Comparison of ENCODE assay signal across 8 cellular contexts in the genomic region with DNA sequence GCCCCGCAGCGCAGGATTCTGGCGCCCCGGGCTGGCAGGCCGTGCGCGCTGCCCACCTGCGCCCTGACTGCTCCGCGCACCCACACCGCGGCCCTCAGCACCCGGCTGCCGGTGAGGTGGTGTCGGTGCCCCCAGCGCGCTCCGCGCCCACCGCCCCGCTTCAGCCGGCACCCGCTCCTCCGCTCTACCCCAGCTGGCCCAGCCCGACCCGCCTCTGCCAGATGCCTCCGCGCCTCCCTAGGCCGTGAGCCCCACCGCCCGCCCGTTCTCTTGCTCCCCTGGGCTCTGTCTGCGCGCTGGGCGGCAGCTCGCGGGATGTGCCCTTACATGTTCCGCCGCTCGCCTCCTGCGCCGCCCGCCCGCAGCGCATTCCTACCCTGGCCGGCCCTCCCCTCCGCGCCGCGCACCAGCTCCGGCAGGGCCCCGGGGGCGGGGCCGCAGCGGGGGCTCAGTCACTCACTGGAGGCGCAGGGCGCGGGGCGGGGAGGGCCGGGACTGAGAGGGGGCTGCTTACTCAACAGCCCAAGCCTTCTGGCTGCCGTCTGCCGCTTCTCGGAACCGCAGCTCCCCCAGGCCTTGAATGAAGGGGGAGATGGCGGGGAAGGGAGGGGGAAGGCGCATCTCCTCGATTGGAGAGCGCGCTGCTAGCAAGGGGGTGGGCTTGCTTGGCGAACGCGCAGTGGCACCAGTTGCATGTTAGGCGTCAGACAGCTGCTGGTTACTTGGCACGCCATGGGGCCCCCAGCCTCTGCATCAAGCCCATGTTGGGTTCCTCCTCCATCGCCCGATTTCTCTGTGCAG. TPM values are rescaled to one million over a fixed set of nuclear protein-coding genes. Genes with fewer than 3 reads are reported as not detected.
DNase-seq lines count a peak whose midpoint lies in the region; FAIRE-seq and TF ChIP-seq lines count a peak whose summit lies in the region.

A gene (minus strand): TSS at position 345 of the 801 bp plus-strand sequence. CDS start 402 bp downstream, outside the sequence.

- H3K9me3 Mint-ChIP-seq in T-helper 2 cell treated with Interferon-gamma antibody and Interleukin-4, amounts not matched to agents 5 μg/mL and 100 μg/mL, for 36 hours: no peaks in the 10 kb centered on the region
- H3K9me3 Mint-ChIP-seq in chondrocyte (ENCODE audit: low read depth): no peaks in the 10 kb centered on the region

- peaks cover 46% of the 10 kb centered on the region for H3K27me3 ChIP-seq in H7 (ENCODE audit: control insufficient read depth, insufficient read depth, low read length)
- no peaks in the 10 kb centered on the region for H3K27me3 ChIP-seq in keratinocyte (ENCODE audit: control insufficient read depth, extremely low read depth, insufficient read depth, low read length)
- no peaks in the 10 kb centered on the region for H3K27me3 ChIP-seq in smooth muscle cell (ENCODE audit: low read depth)

- H3K79me2 ChIP-seq in keratinocyte (ENCODE audit: control insufficient read depth, insufficient read depth, low read length): peaks cover 41% of the 10 kb centered on the region
- peaks cover 47% of the 10 kb centered on the region for H3K79me2 ChIP-seq in smooth muscle cell (ENCODE audit: low read depth)

- WGBS in smooth muscle cell (ENCODE audit: low lambda C conversion rate): 4% methylated on average over 23 of the region's 76 CpGs

- H3K36me3 Mint-ChIP-seq in T-helper 2 cell treated with Interferon-gamma antibody and Interleukin-4, amounts not matched to agents 5 μg/mL and 100 μg/mL, for 36 hours (ENCODE audit: low read depth): peaks cover 18% of the 10 kb centered on the region
- peaks cover 16% of the 10 kb centered on the region for H3K36me3 Mint-ChIP-seq in chondrocyte (ENCODE audit: low read depth)

- no peaks in the 10 kb centered on the region for H3K9me1 ChIP-seq in keratinocyte (ENCODE audit: control insufficient read depth, extremely low read depth, insufficient read depth, low read length)

- H4K20me1 ChIP-seq in keratinocyte (ENCODE audit: control insufficient read depth, extremely low read depth, insufficient read depth, low read length) (peaks cover 4% of the 10 kb centered on the region), smooth muscle cell (ENCODE audit: low read depth) (peaks cover 46% of the 10 kb centered on the region)

- H3K9me3 ChIP-seq in keratinocyte (ENCODE audit: control insufficient read depth, low read depth, low read length) (no peaks in the 10 kb centered on the region), smooth muscle cell (replicated peaks; ENCODE audit: low read depth) (no peaks in the 10 kb centered on the region)

- peak within 1 kb of the TSS; percentile 74 for H2AFZ ChIP-seq in keratinocyte (ENCODE audit: control insufficient read depth, low read length)
- H2AFZ ChIP-seq in smooth muscle cell (ENCODE audit: low read depth): no peak within 1 kb of the TSS

- peaks cover 36% of the 10 kb centered on the region for H3K27me3 Mint-ChIP-seq in T-helper 2 cell treated with Interferon-gamma antibody and Interleukin-4, amounts not matched to agents 5 μg/mL and 100 μg/mL, for 36 hours (ENCODE audit: low read depth)
- no peaks in the 10 kb centered on the region for H3K27me3 Mint-ChIP-seq in chondrocyte (ENCODE audit: low read depth)

- DNase-seq in GM10248 (ENCODE audit: extremely low spot score): peak; percentile 81
- peak; percentile 95 for DNase-seq in H7
- DNase-seq in MV-4-11 (lab: John Stamatoyannopoulos, UW): peak; percentile 71
- peak; percentile 74 for DNase-seq in T-helper 2 cell treated with Interferon-gamma antibody and Interleukin-4, amounts not matched to agents 5 μg/mL and 100 μg/mL, for 36 hours (ENCODE audit: low spot score)
- DNase-seq in chondrocyte (ENCODE audit: low spot score): no peak
- no peak for DNase-seq in keratinocyte (ENCODE audit: low read depth, low spot score)
- DNase-seq in smooth muscle cell (lab: John Stamatoyannopoulos, UW; ENCODE audit: unreplicated experiment): peak; percentile 88
- DNase-seq in COLO829 (ENCODE audit: low spot score): no peak

- H3K4me2 ChIP-seq in keratinocyte (ENCODE audit: control insufficient read depth, extremely low read depth, insufficient read depth, low read depth, low read length) (peak within 1 kb of the TSS; percentile 74), smooth muscle cell (peak within 1 kb of the TSS; percentile 92)

- peaks cover 30% of the 10 kb centered on the region for H3F3A ChIP-seq in smooth muscle cell (ENCODE audit: low read depth)

- H3K4me3 ChIP-seq in H7 (ENCODE audit: insufficient read depth, low read depth, low read length) (peak within 1 kb of the TSS; percentile 67), keratinocyte (ENCODE audit: control insufficient read depth in 2 of 3, extremely low read depth in 1 of 3, insufficient read depth in 2 of 3, low read depth in 1 of 3, low read length in 3 of 3) (peak within 1 kb of the TSS; percentile 97 to 100 (median 99)), smooth muscle cell (peak within 1 kb of the TSS; percentile 91)

- dilution Hi-C loops in keratinocyte (cut with MboI; ENCODE audit: extremely low pct_ligation_motif_present, low sequenced_read_pairs): no loop called here

- peaks cover 13% of the 10 kb centered on the region for H3K4me1 Mint-ChIP-seq in T-helper 2 cell treated with Interferon-gamma antibody and Interleukin-4, amounts not matched to agents 5 μg/mL and 100 μg/mL, for 36 hours (ENCODE audit: low read depth)
- peaks cover 51% of the 10 kb centered on the region for H3K4me1 Mint-ChIP-seq in chondrocyte (ENCODE audit: low read depth)

- peak within 1 kb of the TSS; percentile 97 for H3K27ac ChIP-seq in keratinocyte (ENCODE audit: control insufficient read depth, insufficient read depth, low read length)
- H3K27ac ChIP-seq in smooth muscle cell (ENCODE audit: low read depth): peak within 1 kb of the TSS; percentile 94

- peak within 1 kb of the TSS; percentile 99 for H3K9ac ChIP-seq in keratinocyte (ENCODE audit: control insufficient read depth, extremely low read depth, insufficient read depth, low read length)
- peak within 1 kb of the TSS; percentile 94 for H3K9ac ChIP-seq in smooth muscle cell (ENCODE audit: low read depth)

- H3K4me1 ChIP-seq in keratinocyte (ENCODE audit: control insufficient read depth, extremely low read depth, insufficient read depth, low read length) (peaks cover 29% of the 10 kb centered on the region), smooth muscle cell (ENCODE audit: low read depth) (peaks cover 11% of the 10 kb centered on the region)

- CTCF ChIA-PET in GM10248 (lab: Yijun Ruan, JAX): interaction anchor here (1.4 to 6.1 kb wide), 8 partner anchors 12 to 43 kb away, joined by 3 to 57 read pairs (median 9); no protein-coding TSS in a partner anchor

- H3K27ac Mint-ChIP-seq in T-helper 2 cell treated with Interferon-gamma antibody and Interleukin-4, amounts not matched to agents 5 μg/mL and 100 μg/mL, for 36 hours: peak within 1 kb of the TSS; percentile 83
- H3K27ac Mint-ChIP-seq in chondrocyte (ENCODE audit: unreplicated experiment): peak within 1 kb of the TSS; percentile 94

- FAIRE-seq in keratinocyte (lab: Jason Lieb, UNC): peak; percentile 20

- H3K4me3 Mint-ChIP-seq in T-helper 2 cell treated with Interferon-gamma antibody and Interleukin-4, amounts not matched to agents 5 μg/mL and 100 μg/mL, for 36 hours: peak within 1 kb of the TSS; percentile 90
- H3K4me3 Mint-ChIP-seq in chondrocyte (ENCODE audit: unreplicated experiment): peak within 1 kb of the TSS; percentile 98

- H3K36me3 ChIP-seq in H7 (replicated peaks; ENCODE audit: control insufficient read depth, insufficient read depth, low read length): peaks cover 14% of the 10 kb centered on the region
- H3K36me3 ChIP-seq in keratinocyte (ENCODE audit: control insufficient read depth in 2 of 2, extremely low read depth in 1 of 2, insufficient read depth in 2 of 2, low read length in 2 of 2): peaks cover 14 to 19% of the 10 kb centered on the region in 2 experiments
- H3K36me3 ChIP-seq in smooth muscle cell (ENCODE audit: low read depth): no peaks in the 10 kb centered on the region

- no peak for TF ChIP-seq CTCF in GM10248 (IDR thresholded peaks at IDR 0.05; ENCODE audit: control extremely low read depth, extremely low read depth, low read depth, missing control alignments)
- TF ChIP-seq CTCF in chondrocyte (IDR thresholded peaks at IDR 0.05): no peak
- TF ChIP-seq CTCF in keratinocyte (optimal IDR thresholded peaks at IDR 0.05 in 1 of 3, IDR thresholded peaks at IDR 0.05 in 1 of 3, conservative IDR thresholded peaks at IDR 0.05 in 1 of 3; ENCODE audit: extremely low read depth in 1 of 3, insufficient read depth in 2 of 3, low read length in 3 of 3): no peak
- no peak for TF ChIP-seq CTCF in smooth muscle cell (IDR thresholded peaks at IDR 0.05; ENCODE audit: borderline replicate concordance, insufficient read depth, poor library complexity, severe bottlenecking)

- POLR2A ChIA-PET in GM10248 (lab: Yijun Ruan, JAX): no interaction called here

RNA-seq across cellular contexts. Expression of the gene that starts here (rescaled TPM):
- 3.4 and 4.1 TPM in 2 replicates for total RNA-seq in H7 (2014; rRNA removed; shearing (Covaris generic))
- total RNA-seq in chondrocyte (111 to 120 TPM (median 115 TPM) in 3 replicates), smooth muscle cell (87.8 and 130 TPM in 2 replicates)
- polyA plus RNA-seq in keratinocyte (47.0 to 104 TPM (median 48.2 TPM) in 3 replicates), smooth muscle cell (340 and 343 TPM in 2 replicates)
- polyA plus RNA-seq in keratinocyte (2011; ENCODE audit: low read depth): 40.1 TPM
- polyA plus RNA-seq in keratinocyte (2011; cell fraction: cytosol; rRNA removed): 27.2 and 66.8 TPM in 2 replicates
- 42.1 and 67.8 TPM in 2 replicates for polyA plus RNA-seq in keratinocyte (2011; cell fraction: nucleus; rRNA removed)
- polyA plus RNA-seq in keratinocyte (2012; ENCODE audit: low replicate concordance): 76.2 TPM in 2 replicates
- polyA minus RNA-seq in keratinocyte: 21.0 to 38.8 TPM (median 36.7 TPM) in 3 replicates
- 107 TPM for polyA minus RNA-seq in keratinocyte (2011; cell fraction: cytosol; rRNA and poly(A)+ RNA removed)
- polyA minus RNA-seq in keratinocyte (2011; cell fraction: nucleus; rRNA and poly(A)+ RNA removed): 38.2 and 54.1 TPM in 2 replicates

Comparison
In these comparisons a context has a peak if more than half of its experiments do, and no peak if none do; other contexts are left out.
1. RNA of the gene that starts here (total RNA-seq): 111 to 120 TPM in chondrocyte and 87.8 to 130 TPM in smooth muscle cell; 3.4 to 4.1 TPM in H7; every median in the first group is over 10 times any median in the second.
2. DNase-seq: peak in GM10248 (single experiment), H7 (single experiment), MV-4-11 (single experiment), T-helper 2 cell treated with Interferon-gamma antibody and Interleukin-4, amounts not matched to agents 5 μg/mL and 100 μg/mL, for 36 hours (single experiment) and smooth muscle cell (single experiment); none in chondrocyte (single experiment), keratinocyte (single experiment) and COLO829 (single experiment).
3. Peak in every context shown above with its lines, with median percentiles within 50 percentile points of each other: H3K4me3 ChIP-seq.